8 cellular contexts compared by ENCODE assay signal in the genomic region with DNA sequence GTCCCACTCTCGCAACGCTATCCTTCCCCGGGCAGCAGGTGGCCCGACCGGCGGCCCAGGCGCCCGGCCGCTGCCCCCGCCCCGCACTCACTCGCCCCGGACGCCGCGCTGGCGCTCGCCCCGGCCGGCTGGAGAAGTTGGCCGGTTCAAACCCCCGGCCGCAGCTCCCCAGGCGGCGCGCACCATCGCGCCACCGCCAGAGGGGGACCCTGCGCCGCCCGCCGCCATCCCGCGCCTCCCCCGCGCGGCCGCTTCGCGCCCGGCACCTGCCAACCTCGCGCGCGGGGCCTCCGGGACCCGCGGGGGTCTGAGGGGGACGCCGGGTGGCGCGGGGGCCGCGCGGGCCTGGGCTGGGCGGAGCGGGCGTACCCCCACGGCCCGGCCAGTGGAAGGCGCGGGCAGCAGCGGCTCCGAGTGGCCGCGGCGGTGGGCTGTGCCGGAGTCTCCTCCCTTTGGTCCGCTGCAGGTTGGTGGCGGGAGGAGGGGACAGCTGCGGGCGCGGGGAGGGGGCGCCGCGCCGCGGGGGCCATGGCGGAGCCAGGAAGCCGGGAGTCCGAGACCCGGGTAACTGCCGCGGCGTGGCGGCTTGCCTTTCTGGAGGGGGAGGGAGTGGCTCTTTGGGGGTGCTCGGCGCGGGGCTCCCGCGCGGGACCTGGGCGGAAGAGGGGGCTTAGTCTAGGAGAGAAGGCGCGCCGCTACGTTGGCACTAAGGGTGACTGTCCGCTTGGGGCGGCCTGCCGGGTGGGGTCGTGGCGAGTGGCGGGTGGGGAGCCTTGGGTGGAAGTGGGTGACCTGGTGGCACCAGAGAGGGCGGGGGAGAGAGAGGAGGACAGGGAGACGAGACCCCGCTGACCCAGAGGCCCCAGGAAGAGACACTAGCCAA. TPM values are rescaled to one million over a fixed set of nuclear protein-coding genes. Genes with fewer than 3 reads are reported as not detected.
DNase-seq lines count a peak whose midpoint lies in the region; ATAC-seq, FAIRE-seq and TF ChIP-seq lines count a peak whose summit lies in the region.

TSS of gene MPST (plus strand) at position 434 of the 883 bp plus-strand sequence. CDS start at position 529, 95 bp downstream.
TSS of gene TST (minus strand) at position 139 of the 883 bp plus-strand sequence. CDS start 715 bp downstream, outside the sequence.

- peak within 1 kb of the TSS; percentile 74 for H4K5ac ChIP-seq in H1 (ENCODE audit: insufficient read length, low read depth, low read length)

- H3K9me3 Mint-ChIP-seq in activated CD4-positive, alpha-beta T cell treated with anti-CD3 and anti-CD28 coated beads, Interleukin-2, amount 10 ng/mL, durations not matched to agents 7 days and 5 days = no peaks in the 10 kb centered on the region

- TF ChIP-seq POLR2A in H1 (IDR thresholded peaks at IDR 0.05; ENCODE audit: control extremely low read depth in 1 of 2, low read depth in 2 of 2, low read length in 2 of 2) = peak in 1 of 2 experiments; percentile 76; a peak in 2 of 3 replicates

- TF ChIP-seq EP300 in H1 (IDR thresholded peaks at IDR 0.05; ENCODE audit: borderline replicate concordance in 1 of 2, low read depth in 2 of 2, low read length in 2 of 2) = peak in 1 of 2 experiments; percentile 83; a peak in 2 of 3 replicates

- H2BK120ac ChIP-seq in H1 (replicated peaks; ENCODE audit: low read depth, low read length) = no peak within 1 kb of the TSS

- H3K79me1 ChIP-seq in H1 (ENCODE audit: low read depth, low read length) = peaks cover 6% of the 10 kb centered on the region

- WGBS in H1 (ENCODE audit: extremely low coverage in 1 of 2, insufficient coverage in 1 of 2, insufficient read length in 1 of 2, insufficient replicate concordance in 2 of 2, low coverage in 1 of 2, low lambda C conversion rate in 2 of 2, missing lambda C conversion rate in 1 of 2), 2 experiments = 2% methylated on average over 11 of the region's 107 CpGs; no CpG with 5 or more reads in 1 of the 2 experiments

- peaks cover 0 to 21% (median 11%) of the 10 kb centered on the region in 4 experiments; a peak in 6 of 7 replicates for H3K4me1 ChIP-seq in H1 (replicated peaks in 1 of 4; ENCODE audit: control insufficient read depth in 3 of 4, insufficient read depth in 4 of 4, low read length in 3 of 4)

- peak within 1 kb of the TSS; percentile 70 to 86 (median 78) for H3K4me3 ChIP-seq in H1 (ENCODE audit: extremely low read depth in 1 of 4, insufficient read depth in 2 of 4, low read depth in 3 of 4, low read length in 4 of 4)

- no peak within 1 kb of the TSS for H3K23ac ChIP-seq in H1 (ENCODE audit: insufficient read length)

- H3K9me3 ChIP-seq in H1 (ENCODE audit: insufficient read depth in 2 of 2, low read depth in 1 of 2, low read length in 1 of 2) = no peaks in the 10 kb centered on the region

- DNase-seq in DMS79 treated with DMSO at 0.1 percent for 48 hours (lab: John Stamatoyannopoulos, UW) (peak; percentile 20), DMS79 (lab: John Stamatoyannopoulos, UW) (no peak), NCI-H2171 (lab: John Stamatoyannopoulos, UW) (peak; percentile 49), H1 (ENCODE audit: low read depth in 1 of 2, low spot score in 2 of 2) (peak in 1 of 2 experiments; percentile 79), lung microvascular endothelial cell (ENCODE audit: low read depth in 2 of 2) (peak; percentile 76 to 90)
- DNase-seq in activated CD4-positive, alpha-beta T cell treated with anti-CD3 and anti-CD28 coated beads, Interleukin-2, amount 10 ng/mL, durations not matched to agents 7 days and 5 days = peak; percentile 50
- DNase-seq in stimulated activated CD8-positive, alpha-beta memory T cell treated with anti-CD3 and anti-CD28 coated beads, Interleukin-2, amount 100 ng/mL, for 48 hours (ENCODE audit: low read depth in 2 of 2) = peak; percentile 28 to 30

- H2BK15ac ChIP-seq in H1 (ENCODE audit: low read length) = peak within 1 kb of the TSS; percentile 12; the same call in 1 of the 2 replicates

- H3K27me3 ChIP-seq in H1 (replicated peaks in 1 of 4; ENCODE audit: control insufficient read depth in 3 of 4, extremely low read depth in 1 of 4, insufficient read depth in 3 of 4, low read length in 3 of 4) = no peaks in the 10 kb centered on the region

- H3K27ac ChIP-seq in H1 (ENCODE audit: low read depth, low read length) = peak within 1 kb of the TSS; percentile 89; the same call in 1 of the 2 replicates

- peak within 1 kb of the TSS; percentile 73 to 89 for H3K4me2 ChIP-seq in H1 (ENCODE audit: insufficient read depth in 1 of 2, low read depth in 2 of 2, low read length in 2 of 2)

- H3K14ac ChIP-seq in H1 (ENCODE audit: insufficient read length) = no peak within 1 kb of the TSS

- H2BK5ac ChIP-seq in H1 (ENCODE audit: low read depth, low read length) = peak within 1 kb of the TSS; percentile 83; the same call in 1 of the 2 replicates

- peak within 1 kb of the TSS; percentile 92 for H3K56ac ChIP-seq in H1 (replicated peaks; ENCODE audit: insufficient read length, low read depth, low read length)

- peak within 1 kb of the TSS; percentile 71 for H3K4ac ChIP-seq in H1 (replicated peaks; ENCODE audit: insufficient read length, low read depth, low read length)

- H3K27me3 Mint-ChIP-seq in activated CD4-positive, alpha-beta T cell treated with anti-CD3 and anti-CD28 coated beads, Interleukin-2, amount 10 ng/mL, durations not matched to agents 7 days and 5 days = peaks cover 4% of the 10 kb centered on the region

- peaks cover 11% of the 10 kb centered on the region for H3K23me2 ChIP-seq in H1 (ENCODE audit: low read depth, low read length)

- peak within 1 kb of the TSS; percentile 86 for H3K27ac Mint-ChIP-seq in activated CD4-positive, alpha-beta T cell treated with anti-CD3 and anti-CD28 coated beads, Interleukin-2, amount 10 ng/mL, durations not matched to agents 7 days and 5 days

- peak within 1 kb of the TSS; percentile 86 for H3K4me3 Mint-ChIP-seq in activated CD4-positive, alpha-beta T cell treated with anti-CD3 and anti-CD28 coated beads, Interleukin-2, amount 10 ng/mL, durations not matched to agents 7 days and 5 days

- peak; percentile 65 for ATAC-seq in HG02588 (IDR thresholded peaks at IDR 0.05; ENCODE audit: unreplicated experiment)

- peak within 1 kb of the TSS; percentile 24; the same call in 1 of the 2 replicates for H2AFZ ChIP-seq in H1 (ENCODE audit: low read length)

- H4K8ac ChIP-seq in H1 (ENCODE audit: extremely low read depth, insufficient read depth, low read length) = peak within 1 kb of the TSS; percentile 86

- peak within 1 kb of the TSS; percentile 65 for H4K91ac ChIP-seq in H1 (replicated peaks; ENCODE audit: insufficient read length, low read length)

- no peak within 1 kb of the TSS for H2BK20ac ChIP-seq in H1 (ENCODE audit: low read length)

- peaks cover 12 to 29% of the 10 kb centered on the region in 2 experiments for H4K20me1 ChIP-seq in H1 (replicated peaks in 1 of 2; ENCODE audit: control insufficient read depth in 1 of 2, insufficient read depth in 2 of 2, low read length in 2 of 2)

- TF ChIP-seq RAD21 in H1 (IDR thresholded peaks at IDR 0.05 in 1 of 2, conservative IDR thresholded peaks at IDR 0.05 in 1 of 2; ENCODE audit: low read depth in 2 of 2, low read length in 2 of 2) = no peak

- no peak; a peak in 1 of 4 replicates for TF ChIP-seq CTCF in H1 (IDR thresholded peaks at IDR 0.05; ENCODE audit: control extremely low read depth in 1 of 3, insufficient read depth in 1 of 3, low read depth in 1 of 3, low read length in 3 of 3)

- H3K9ac ChIP-seq in H1 (replicated peaks in 1 of 4; ENCODE audit: extremely low read depth in 1 of 4, low read depth in 3 of 4, low read length in 3 of 4) = peak within 1 kb of the TSS; percentile 79 to 98 (median 84)

- no peaks in the 10 kb centered on the region for H3K36me3 Mint-ChIP-seq in activated CD4-positive, alpha-beta T cell treated with anti-CD3 and anti-CD28 coated beads, Interleukin-2, amount 10 ng/mL, durations not matched to agents 7 days and 5 days (ENCODE audit: low read depth)

- peak within 1 kb of the TSS; percentile 48 for H3K18ac ChIP-seq in H1 (ENCODE audit: extremely low read depth, low read length)

- POLR2A ChIA-PET in activated CD4-positive, alpha-beta T cell treated with anti-CD3 and anti-CD28 coated beads, Interleukin-2, amount 10 ng/mL, durations not matched to agents 7 days and 5 days (lab: Charles Lee) = no interaction called here
- POLR2A ChIA-PET in H1 (lab: Charles Lee; ENCODE audit: partially characterized antibody) = interaction anchor here (0.7 to 4.3 kb wide), 15 partner anchors 10 to 82 kb away, joined by 3 to 33 read pairs (median 4); partner anchors contain the start of gene KCTD17

- peaks cover 0 to 16% (median 4%) of the 10 kb centered on the region in 4 experiments; a peak in 3 of 8 replicates for H3K36me3 ChIP-seq in H1 (ENCODE audit: control insufficient read depth in 2 of 4, insufficient read depth in 4 of 4, low read length in 3 of 4)

- no peak within 1 kb of the TSS for H2AK5ac ChIP-seq in H1 (ENCODE audit: low read depth, low read length)

- peaks cover 16% of the 10 kb centered on the region for H3K4me1 Mint-ChIP-seq in activated CD4-positive, alpha-beta T cell treated with anti-CD3 and anti-CD28 coated beads, Interleukin-2, amount 10 ng/mL, durations not matched to agents 7 days and 5 days

- no peak for FAIRE-seq in H1 (lab: Jason Lieb, UNC)

- CTCF ChIA-PET in activated CD4-positive, alpha-beta T cell treated with anti-CD3 and anti-CD28 coated beads, Interleukin-2, amount 10 ng/mL, durations not matched to agents 7 days and 5 days (lab: Charles Lee) = interaction anchor here (0.7 to 1.6 kb wide), 7 partner anchors 10 to 180 kb away, joined by 3 to 10 read pairs (median 3); no protein-coding TSS in a partner anchor
- CTCF ChIA-PET in H1 (lab: Charles Lee; ENCODE audit: partially characterized antibody) = interaction anchor here (0.8 to 5.4 kb wide), 10 partner anchors 11 to 473 kb away, joined by 3 to 37 read pairs (median 5); no protein-coding TSS in a partner anchor

- peaks cover 0 to 25% of the 10 kb centered on the region in 2 experiments; a peak in 3 of 4 replicates for H3K79me2 ChIP-seq in H1 (ENCODE audit: control insufficient read depth in 1 of 2, insufficient read depth in 2 of 2, low read length in 2 of 2)

- H2BK12ac ChIP-seq in H1 (ENCODE audit: low read depth, low read length) = peak within 1 kb of the TSS; percentile 53; the same call in 1 of the 2 replicates

RNA-seq across cellular contexts. Expression of gene MPST, which starts in this region (rescaled TPM):
- 10 to 100 TPM; 15.6 to 18.8 TPM for total RNA-seq in activated CD4-positive, alpha-beta T cell treated with anti-CD3 and anti-CD28 coated beads, Interleukin-2, amount 10 ng/mL, durations not matched to agents 7 days and 5 days
- 86.0 and 89.9 TPM in 2 replicates for total RNA-seq in H1 (2021; fragmentation: NEBNext Ultra II Directional; extraction: Animal tissue kit (Norgen Biotek cat#: 25700))
- 124 and 229 TPM in 2 replicates for polyA plus RNA-seq in H1 (2011; rRNA removed)
- 146 TPM for polyA plus RNA-seq in H1 (2011; cell fraction: cytosol; rRNA removed)
- 185 TPM for polyA plus RNA-seq in H1 (2011; cell fraction: nucleus; rRNA removed)
- 52.9 to 98.2 TPM (median 88.2 TPM) in 4 replicates for polyA plus RNA-seq in H1 (2012, experiment 1 of 2)
- polyA plus RNA-seq in H1 (2012, experiment 2 of 2) = 88.4 TPM
- polyA plus RNA-seq in H1 (2013, experiment 1 of 2) = 83.0 TPM
- 81.8 TPM for polyA plus RNA-seq in H1 (2013, experiment 2 of 2)
- 13.0 and 20.1 TPM in 2 replicates for polyA minus RNA-seq in H1 (2011; rRNA and poly(A)+ RNA removed)
- polyA minus RNA-seq in H1 (2011; cell fraction: cytosol; rRNA and poly(A)+ RNA removed) = 66.1 TPM
- 39.9 TPM for polyA minus RNA-seq in H1 (2011; cell fraction: nucleus; rRNA and poly(A)+ RNA removed)
- 96.1 and 146 TPM in 2 replicates for total RNA-seq in lung microvascular endothelial cell

RNA-seq across cellular contexts. Expression of gene TST, which starts in this region (rescaled TPM):
- 1 to 10 TPM; 2.4 to 3.4 TPM for total RNA-seq in activated CD4-positive, alpha-beta T cell treated with anti-CD3 and anti-CD28 coated beads, Interleukin-2, amount 10 ng/mL, durations not matched to agents 7 days and 5 days
- 22.6 and 23.6 TPM in 2 replicates for total RNA-seq in H1 (2021; fragmentation: NEBNext Ultra II Directional; extraction: Animal tissue kit (Norgen Biotek cat#: 25700))
- 61.6 and 82.8 TPM in 2 replicates for polyA plus RNA-seq in H1 (2011; rRNA removed)
- polyA plus RNA-seq in H1 (2011; cell fraction: cytosol; rRNA removed) = 53.6 TPM
- 57.3 TPM for polyA plus RNA-seq in H1 (2011; cell fraction: nucleus; rRNA removed)
- polyA plus RNA-seq in H1 (2012, experiment 1 of 2) = 20.0 to 33.4 TPM (median 31.7 TPM) in 4 replicates
- polyA plus RNA-seq in H1 (2012, experiment 2 of 2) = 46.9 TPM
- 21.6 TPM for polyA plus RNA-seq in H1 (2013, experiment 1 of 2)
- 21.2 TPM for polyA plus RNA-seq in H1 (2013, experiment 2 of 2)
- 15.3 and 16.1 TPM in 2 replicates for polyA minus RNA-seq in H1 (2011; rRNA and poly(A)+ RNA removed)
- 15.0 TPM for polyA minus RNA-seq in H1 (2011; cell fraction: cytosol; rRNA and poly(A)+ RNA removed)
- 24.1 TPM for polyA minus RNA-seq in H1 (2011; cell fraction: nucleus; rRNA and poly(A)+ RNA removed)
- total RNA-seq in lung microvascular endothelial cell = 54.9 and 63.1 TPM in 2 replicates
